ENCODE assay signal across 13 cellular contexts in genomic region chr2:26969089-26969844, GRCh38. TPM values are rescaled to one million over a fixed set of nuclear protein-coding genes. Genes with fewer than 3 reads are reported as not detected.
DNase-seq lines count a peak whose midpoint lies in the region; ATAC-seq and TF ChIP-seq lines count a peak whose summit lies in the region.
"Had no signal": no experiment of that assay in that cellular context is flagged by ENCODE, and none has a peak within 500 bp of the region (broad histone marks: within the 10 kb centered on the region; RNA-seq: fewer than 3 reads in every experiment).

No MANE protein-coding gene starts in this region.

- peaks cover 5 to 16% of the 10 kb centered on the region in 2 donors for H3K27me3 Mint-ChIP-seq in CD4-positive, alpha-beta memory T cell
- H3K27me3 Mint-ChIP-seq in HFFc6 (ENCODE audit: insufficient read depth): peaks cover 31% of the 10 kb centered on the region
- H3K27me3 Mint-ChIP-seq in natural killer cell treated with Interleukin-12 subunit alpha and Interleukin-12 subunit beta and Interleukin-15 and Interleukin-18, amount 100 ng/mL, for 72 hours: peaks cover 27 to 33% of the 10 kb centered on the region in 2 donors

- H3K4me1 Mint-ChIP-seq in CD4-positive, alpha-beta memory T cell: peaks cover 12 to 30% (median 18%) of the 10 kb centered on the region in 4 donors
- peaks cover 31% of the 10 kb centered on the region for H3K4me1 Mint-ChIP-seq in HFFc6 (ENCODE audit: low read depth)
- H3K4me1 Mint-ChIP-seq in natural killer cell treated with Interleukin-12 subunit alpha and Interleukin-12 subunit beta and Interleukin-15 and Interleukin-18, amount 100 ng/mL, for 72 hours (ENCODE audit: low read depth in 2 of 2): peaks cover 26 to 29% of the 10 kb centered on the region in 2 donors

- no peak for TF ChIP-seq CTCF in HFFc6 (IDR thresholded peaks at IDR 0.05)
- no peak for TF ChIP-seq CTCF in astrocyte of the spinal cord (IDR thresholded peaks at IDR 0.05; ENCODE audit: low read depth, low read length)

- no peak for DNase-seq in CD4-positive, alpha-beta memory T cell
- no peak for DNase-seq in HFFc6
- peak; percentile 11 for DNase-seq in astrocyte of the spinal cord (ENCODE audit: low read depth, low spot score)
- DNase-seq in natural killer cell treated with Interleukin-12 subunit alpha and Interleukin-12 subunit beta and Interleukin-15 and Interleukin-18, amount 100 ng/mL, for 72 hours (ENCODE audit: low spot score): no peak
- DNase-seq in aorta: no peak
- DNase-seq in retina: no peak
- DNase-seq in NCI-H82 (lab: John Stamatoyannopoulos, UW): no peak
- DNase-seq: left cardiac atrium; pancreas; SIG-M5; stimulated activated CD4-positive, alpha-beta T cell treated with anti-CD3 and anti-CD28 coated beads, Interleukin-2, amount 100 ng/mL, for 24 hours; stimulated activated naive CD4-positive, alpha-beta T cell treated with Interleukin-2 at 50 U/mL for 16 hours had no signal

- H3K27ac Mint-ChIP-seq in CD4-positive, alpha-beta memory T cell: peak overlapping the region; percentile 32 to 94 (median 78)
- peak overlapping the region; percentile 27 for H3K27ac Mint-ChIP-seq in HFFc6
- peak overlapping the region; percentile 6 to 24 for H3K27ac Mint-ChIP-seq in natural killer cell treated with Interleukin-12 subunit alpha and Interleukin-12 subunit beta and Interleukin-15 and Interleukin-18, amount 100 ng/mL, for 72 hours

- CTCF ChIA-PET in CD4-positive, alpha-beta memory T cell (lab: Charles Lee; ENCODE audit: partially characterized antibody): interaction anchor here (0.6 to 9.0 kb wide), 8 partner anchors 8 to 334 kb away, joined by 3 to 125 read pairs (median 4); partner anchors contain the start of gene TRIM54

- no peaks in the 10 kb centered on the region for H3K27me3 ChIP-seq in CD4-positive, alpha-beta memory T cell (ENCODE audit: insufficient read depth, low read length)
- H3K27me3 ChIP-seq in aorta (ENCODE audit: control insufficient read depth in 1 of 2, insufficient read depth in 2 of 2, low read length in 1 of 2): no peaks in the 10 kb centered on the region
- H3K27me3 ChIP-seq: gastroesophageal sphincter, pancreas had no signal

- in situ Hi-C loops in astrocyte of the spinal cord (cut with HindIII; ENCODE audit: low sequenced_read_pairs): no loop called here

- 71 to 72% methylated on average over 10 of the region's 10 CpGs for WGBS in aorta, 2 donors

- no peak overlapping the region for H3K27ac ChIP-seq in CD4-positive, alpha-beta memory T cell (ENCODE audit: low read depth, low read length)
- no peak overlapping the region for H3K27ac ChIP-seq in aorta (ENCODE audit: low read depth in 1 of 2, low read length in 2 of 2)

- ATAC-seq in natural killer cell treated with Interleukin-12 subunit alpha and Interleukin-12 subunit beta and Interleukin-15 and Interleukin-18, amount 100 ng/mL, for 72 hours: no peak
- no peak for ATAC-seq in aorta (ENCODE audit: low FRiP score)

- peak overlapping the region; percentile 30 to 86 (median 79) for H3K4me3 Mint-ChIP-seq in CD4-positive, alpha-beta memory T cell
- peak overlapping the region; percentile 55 for H3K4me3 Mint-ChIP-seq in HFFc6
- H3K4me3 Mint-ChIP-seq in natural killer cell treated with Interleukin-12 subunit alpha and Interleukin-12 subunit beta and Interleukin-15 and Interleukin-18, amount 100 ng/mL, for 72 hours: peak overlapping the region; percentile 83

- POLR2A ChIA-PET in CD4-positive, alpha-beta memory T cell (lab: Charles Lee; ENCODE audit: partially characterized antibody): interaction anchor here (1.1 kb wide), 1 partner anchor 102 kb away, joined by 4 read pairs; the partner anchor contains the start of gene OST4

- no peaks in the 10 kb centered on the region for H3K36me3 Mint-ChIP-seq in CD4-positive, alpha-beta memory T cell
- no peaks in the 10 kb centered on the region for H3K36me3 Mint-ChIP-seq in HFFc6 (ENCODE audit: low read depth)
- no peaks in the 10 kb centered on the region for H3K36me3 Mint-ChIP-seq in natural killer cell treated with Interleukin-12 subunit alpha and Interleukin-12 subunit beta and Interleukin-15 and Interleukin-18, amount 100 ng/mL, for 72 hours

- H3K4me3 ChIP-seq in CD4-positive, alpha-beta memory T cell (ENCODE audit: low read length in 2 of 2): no peak overlapping the region
- H3K4me3 ChIP-seq in astrocyte of the spinal cord (ENCODE audit: low read depth, low read length) (no peak overlapping the region), aorta (ENCODE audit: low read length in 2 of 2) (no peak overlapping the region)

- no peaks in the 10 kb centered on the region for H3K36me3 ChIP-seq in CD4-positive, alpha-beta memory T cell (ENCODE audit: insufficient read depth, low read length)
- H3K36me3 ChIP-seq in aorta (ENCODE audit: control insufficient read depth in 1 of 2, insufficient read depth in 2 of 2, low read length in 1 of 2): no peaks in the 10 kb centered on the region
- H3K36me3 ChIP-seq: gastroesophageal sphincter, pancreas had no signal

- no peaks in the 10 kb centered on the region for H3K9me3 ChIP-seq in CD4-positive, alpha-beta memory T cell (ENCODE audit: control insufficient read depth in 1 of 2, low read length in 2 of 2)
- no peaks in the 10 kb centered on the region for H3K9me3 ChIP-seq in aorta (ENCODE audit: control insufficient read depth, low read length)
- H3K9me3 ChIP-seq: gastroesophageal sphincter, pancreas had no signal

- peaks cover 15% of the 10 kb centered on the region for H3K4me1 ChIP-seq in CD4-positive, alpha-beta memory T cell (ENCODE audit: insufficient read depth, low read length)
- no peaks in the 10 kb centered on the region for H3K4me1 ChIP-seq in aorta (ENCODE audit: control insufficient read depth in 1 of 2, insufficient read depth in 2 of 2, low read length in 2 of 2)

- peaks cover 0 to 1% (median 0%) of the 10 kb centered on the region in 8 donors for H3K9me3 Mint-ChIP-seq in CD4-positive, alpha-beta memory T cell
- H3K9me3 Mint-ChIP-seq in HFFc6: no peaks in the 10 kb centered on the region
- H3K9me3 Mint-ChIP-seq in natural killer cell treated with Interleukin-12 subunit alpha and Interleukin-12 subunit beta and Interleukin-15 and Interleukin-18, amount 100 ng/mL, for 72 hours: no peaks in the 10 kb centered on the region

- intact Hi-C loops in CD4-positive, alpha-beta memory T cell (cut with micrococcal nuclease): no loop called here
- intact Hi-C loops in aorta (cut with DNase I): loop anchor here in 1 of 2 donors (10.0 kb wide), 1 partner anchor 316 kb away; the partner anchor contains the start of gene TRIM54

RNA-seq across cellular contexts. Expression of gene MAPRE3, which starts 1.2 kb away (rescaled TPM):
- total RNA-seq in CD4-positive, alpha-beta memory T cell: 1 to 10 TPM; 3.4 to 3.6 TPM
- polyA plus RNA-seq in CD4-positive, alpha-beta memory T cell: 1 to 10 TPM; 1.3 to 2.5 TPM
- total RNA-seq in HFFc6 (2021; fragmentation: NEBNext Ultra II Directional; extraction: Animal tissue kit (Norgen Biotek cat#: 25700)): 10 to 100 TPM; 17.0 to 20.4 (median 17.7) TPM
- 10 to 100 TPM in 1 of 2 donors, 1 to 10 TPM in 1; 5.7 to 10.0 TPM for total RNA-seq in natural killer cell treated with Interleukin-12 subunit alpha and Interleukin-12 subunit beta and Interleukin-15 and Interleukin-18, amount 100 ng/mL, for 72 hours
- 10 to 100 TPM; 15.9 to 16.1 TPM for total RNA-seq in aorta
- polyA plus RNA-seq in aorta: 10 to 100 TPM in 1 of 2 donors, 1 to 10 TPM in 1; 7.9 to 26.7 TPM

Comparison
In these comparisons a context has a peak if more than half of its experiments do, and no peak if none do; other contexts are left out.
1. H3K27ac Mint-ChIP-seq: peak in every context shown above with its lines; median percentile 78 in CD4-positive, alpha-beta memory T cell; 27 in HFFc6; 15 in natural killer cell treated with Interleukin-12 subunit alpha and Interleukin-12 subunit beta and Interleukin-15 and Interleukin-18, amount 100 ng/mL, for 72 hours.